19 cellular contexts compared by ENCODE assay signal in genomic region chr14:61533513-61534255, GRCh38.
A peak's percentile ranks its signal among the peaks of the same experiment; 100 is the strongest.
DNase-seq lines count a peak whose midpoint lies in the region; ATAC-seq, FAIRE-seq and TF ChIP-seq lines count a peak whose summit lies in the region.
"Had no signal": no experiment of that assay in that cellular context is flagged by ENCODE, and none has a peak within 500 bp of the region (broad histone marks: within the 10 kb centered on the region; RNA-seq: fewer than 3 reads in every experiment).

No MANE protein-coding gene starts in this region.

- peaks cover 5% of the 10 kb centered on the region for H3K79me2 ChIP-seq in endothelial cell of umbilical vein (ENCODE audit: control insufficient read depth, insufficient read depth, low read length)

- H3K27ac ChIP-seq in endothelial cell of umbilical vein (ENCODE audit: insufficient read depth, low read depth, low read length) = peak overlapping the region; percentile 13

- peak; percentile 43 for ATAC-seq in stimulated activated memory B cell treated with anti-CD40 and anti-IgM and Interleukin-4, amounts not matched to agents 10 μg/mL and 1 μg/mL and 100 μg/mL, for 72 hours
- no peak for ATAC-seq in GM18505 (IDR thresholded peaks at IDR 0.05; ENCODE audit: unreplicated experiment)
- ATAC-seq in HG02938 (IDR thresholded peaks at IDR 0.05; ENCODE audit: unreplicated experiment) = no peak

- no peak overlapping the region for H3K4me2 ChIP-seq in endothelial cell of umbilical vein (ENCODE audit: insufficient read depth, low read length)

- intact Hi-C loops in endothelial cell of umbilical vein (cut with micrococcal nuclease) = no loop called here

- H3K9ac ChIP-seq in endothelial cell of umbilical vein (replicated peaks; ENCODE audit: extremely low read depth, insufficient read depth, low read length) = no peak overlapping the region

- POLR2A ChIA-PET in endothelial cell of umbilical vein (lab: Charles Lee) = interaction anchor here (1.3 kb wide), 1 partner anchor 9 kb away, joined by 3 read pairs; no protein-coding TSS in a partner anchor

- TF ChIP-seq CTCF in endothelial cell of umbilical vein (IDR thresholded peaks at IDR 0.05; ENCODE audit: extremely low read depth in 1 of 2, insufficient read depth in 1 of 2, low read depth in 1 of 2, low read length in 2 of 2) = no peak

- H3K36me3 Mint-ChIP-seq in T-helper 1 cell treated with Interleukin-12 subunit alpha and Interleukin-12 subunit beta and Interleukin-4 antibody, amounts not matched to agents 30 μg/mL and 1 μg/mL, for 36 hours (ENCODE audit: low read depth) = peaks cover 70% of the 10 kb centered on the region
- no peaks in the 10 kb centered on the region for H3K36me3 Mint-ChIP-seq in stimulated activated memory B cell treated with anti-CD40 and anti-IgM and Interleukin-4, amounts not matched to agents 10 μg/mL and 1 μg/mL and 100 μg/mL, for 72 hours

- no TSS peak for BruUV-seq in endothelial cell of umbilical vein (replicated peaks; lab: Mats Ljungman, UMichigan)

- H3K4me1 Mint-ChIP-seq in T-helper 1 cell treated with Interleukin-12 subunit alpha and Interleukin-12 subunit beta and Interleukin-4 antibody, amounts not matched to agents 30 μg/mL and 1 μg/mL, for 36 hours (ENCODE audit: low read depth) = peaks cover 64% of the 10 kb centered on the region
- H3K4me1 Mint-ChIP-seq in stimulated activated memory B cell treated with anti-CD40 and anti-IgM and Interleukin-4, amounts not matched to agents 10 μg/mL and 1 μg/mL and 100 μg/mL, for 72 hours = peaks cover 22% of the 10 kb centered on the region

- peak overlapping the region; percentile 65 for H3K27ac Mint-ChIP-seq in T-helper 1 cell treated with Interleukin-12 subunit alpha and Interleukin-12 subunit beta and Interleukin-4 antibody, amounts not matched to agents 30 μg/mL and 1 μg/mL, for 36 hours
- no peak overlapping the region for H3K27ac Mint-ChIP-seq in stimulated activated memory B cell treated with anti-CD40 and anti-IgM and Interleukin-4, amounts not matched to agents 10 μg/mL and 1 μg/mL and 100 μg/mL, for 72 hours

- no peak for FAIRE-seq in endothelial cell of umbilical vein (lab: Jason Lieb, UNC)
- FAIRE-seq: colon, GM12891, islet of Langerhans had no signal

- peak; percentile 53 for DNase-seq in activated CD8-positive, alpha-beta memory T cell treated with anti-CD3 and anti-CD28 coated beads, Interleukin-2, amount 50 U/mL, for 48 hours
- no peak for DNase-seq in activated CD8-positive, alpha-beta memory T cell treated with anti-CD3 and anti-CD28 coated beads, Interleukin-2, amount 50 U/mL, for 4 hours
- DNase-seq in endothelial cell of umbilical vein (ENCODE audit: low read depth, low spot score) = peak; percentile 25
- no peak for DNase-seq in NCI-H1048 (lab: John Stamatoyannopoulos, UW)
- DNase-seq: ACHN; activated effector memory CD4-positive, alpha-beta T cell treated with anti-CD3 and anti-CD28 coated beads, Interleukin-2, amount 50 U/mL, for 16 hours; DMS53; NCI-H146; NCI-H69; SHP77 treated with DMSO at 0.1 percent for 48 hours had no signal

- H3K36me3 ChIP-seq in endothelial cell of umbilical vein (ENCODE audit: control insufficient read depth in 2 of 2, extremely low read depth in 1 of 2, insufficient read depth in 2 of 2, low read length in 2 of 2) = peaks cover 4 to 6% of the 10 kb centered on the region in 2 experiments

- H2AFZ ChIP-seq in endothelial cell of umbilical vein (ENCODE audit: low read depth, low read length) = no peak overlapping the region

- no peak overlapping the region for H3K4me3 ChIP-seq in endothelial cell of umbilical vein (replicated peaks in 1 of 3; ENCODE audit: insufficient read depth in 1 of 3, low read depth in 1 of 3, low read length in 3 of 3)
- H3K4me3 ChIP-seq: skin epidermis had no signal

- dilution Hi-C loops in endothelial cell of umbilical vein (cut with MboI; ENCODE audit: extremely low pct_ligation_motif_present, low sequenced_read_pairs) = no loop called here

- TF ChIP-seq POLR2A in endothelial cell of umbilical vein (IDR thresholded peaks at IDR 0.05; ENCODE audit: low read depth, low read length) (no peak), GM18505 (IDR thresholded peaks at IDR 0.05; ENCODE audit: borderline replicate concordance, extremely low read depth, insufficient read depth, insufficient read length) (no peak)

- H3K27me3 ChIP-seq in endothelial cell of umbilical vein (ENCODE audit: control insufficient read depth in 2 of 2, insufficient read depth in 2 of 2, low read length in 2 of 2) = no peaks in the 10 kb centered on the region

- H3K9me1 ChIP-seq in endothelial cell of umbilical vein (replicated peaks; ENCODE audit: control insufficient read depth, extremely low read depth, insufficient read depth, low read length) = no peaks in the 10 kb centered on the region

- H3K4me1 ChIP-seq in endothelial cell of umbilical vein (ENCODE audit: control insufficient read depth, extremely low read depth, insufficient read depth, low read length) = peaks cover 56% of the 10 kb centered on the region

- CTCF ChIA-PET in endothelial cell of umbilical vein (lab: Charles Lee) = interaction anchor here (0.6 to 1.5 kb wide), 7 partner anchors 9 to 304 kb away, joined by 3 to 5 read pairs (median 4); no protein-coding TSS in a partner anchor

- H3K9me3 ChIP-seq in endothelial cell of umbilical vein (replicated peaks; ENCODE audit: control insufficient read depth, insufficient read depth, low read length) = no peaks in the 10 kb centered on the region

- no peaks in the 10 kb centered on the region for H3K27me3 Mint-ChIP-seq in T-helper 1 cell treated with Interleukin-12 subunit alpha and Interleukin-12 subunit beta and Interleukin-4 antibody, amounts not matched to agents 30 μg/mL and 1 μg/mL, for 36 hours (ENCODE audit: low read depth)
- H3K27me3 Mint-ChIP-seq in stimulated activated memory B cell treated with anti-CD40 and anti-IgM and Interleukin-4, amounts not matched to agents 10 μg/mL and 1 μg/mL and 100 μg/mL, for 72 hours = no peaks in the 10 kb centered on the region

- H3K9me3 Mint-ChIP-seq in T-helper 1 cell treated with Interleukin-12 subunit alpha and Interleukin-12 subunit beta and Interleukin-4 antibody, amounts not matched to agents 30 μg/mL and 1 μg/mL, for 36 hours = peaks cover 3% of the 10 kb centered on the region
- no peaks in the 10 kb centered on the region for H3K9me3 Mint-ChIP-seq in stimulated activated memory B cell treated with anti-CD40 and anti-IgM and Interleukin-4, amounts not matched to agents 10 μg/mL and 1 μg/mL and 100 μg/mL, for 72 hours
- H3K9me3 Mint-ChIP-seq: neural crest cell had no signal

- no peak overlapping the region for H3K4me3 Mint-ChIP-seq in T-helper 1 cell treated with Interleukin-12 subunit alpha and Interleukin-12 subunit beta and Interleukin-4 antibody, amounts not matched to agents 30 μg/mL and 1 μg/mL, for 36 hours
- no peak overlapping the region for H3K4me3 Mint-ChIP-seq in stimulated activated memory B cell treated with anti-CD40 and anti-IgM and Interleukin-4, amounts not matched to agents 10 μg/mL and 1 μg/mL and 100 μg/mL, for 72 hours
- H3K4me3 Mint-ChIP-seq: neural crest cell had no signal

- H4K20me1 ChIP-seq in endothelial cell of umbilical vein (replicated peaks; ENCODE audit: control insufficient read depth, extremely low read depth, insufficient read depth, low read length) = no peaks in the 10 kb centered on the region

TF ChIP-seq in endothelial cell of umbilical vein, 7 proteins besides CTCF, POLR2A, EP300 and RAD21:
- TF ChIP-seq POLR2AphosphoS5 (IDR thresholded peaks at IDR 0.05; ENCODE audit: insufficient read depth, low read depth, low read length) (no peak), FOS (IDR thresholded peaks at IDR 0.05; ENCODE audit: borderline replicate concordance, insufficient read depth, low read length) (no peak), MYC (IDR thresholded peaks at IDR 0.05; ENCODE audit: low read depth, low read length) (no peak), JUN (IDR thresholded peaks at IDR 0.05; ENCODE audit: borderline replicate concordance, insufficient read depth, insufficient read length, low read depth) (no peak), GATA2 (IDR thresholded peaks at IDR 0.05; ENCODE audit: insufficient read depth, insufficient read length, low read depth, low read length) (no peak), EZH2 (IDR thresholded peaks at IDR 0.05; ENCODE audit: borderline replicate concordance, low read depth, low read length, severe bottlenecking) (no peak)
- TF ChIP-seq, protein P1, sequence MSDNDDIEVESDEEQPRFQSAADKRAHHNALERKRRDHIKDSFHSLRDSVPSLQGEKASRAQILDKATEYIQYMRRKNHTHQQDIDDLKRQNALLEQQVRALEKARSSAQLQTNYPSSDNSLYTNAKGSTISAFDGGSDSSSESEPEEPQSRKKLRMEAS (IDR thresholded peaks at IDR 0.05; ENCODE audit: insufficient read depth, insufficient read length) = no peak

Comparison
In these comparisons a context has a peak if more than half of its experiments do, and no peak if none do; other contexts are left out.
1. DNase-seq: peak in activated CD8-positive, alpha-beta memory T cell treated with anti-CD3 and anti-CD28 coated beads, Interleukin-2, amount 50 U/mL, for 48 hours (single experiment) and endothelial cell of umbilical vein (single experiment); none in activated CD8-positive, alpha-beta memory T cell treated with anti-CD3 and anti-CD28 coated beads, Interleukin-2, amount 50 U/mL, for 4 hours (single experiment) and NCI-H1048 (single experiment).